11 cellular contexts compared by ENCODE assay signal in genomic region chr7:44080686-44081265, GRCh38. TPM values are rescaled to one million over a fixed set of nuclear protein-coding genes. Genes with fewer than 3 reads are reported as not detected.
DNase-seq lines count a peak whose midpoint lies in the region; ATAC-seq, FAIRE-seq and TF ChIP-seq lines count a peak whose summit lies in the region.
"Had no signal": no experiment of that assay in that cellular context is flagged by ENCODE, and none has a peak within 500 bp of the region (broad histone marks: within the 10 kb centered on the region; RNA-seq: fewer than 3 reads in every experiment).

No MANE protein-coding gene starts in this region.

- TF ChIP-seq CTCF in keratinocyte (optimal IDR thresholded peaks at IDR 0.05 in 1 of 3, IDR thresholded peaks at IDR 0.05 in 1 of 3, conservative IDR thresholded peaks at IDR 0.05 in 1 of 3; ENCODE audit: extremely low read depth in 1 of 3, insufficient read depth in 2 of 3, low read length in 3 of 3) (no peak), tibial nerve (IDR thresholded peaks at IDR 0.05) (no peak)

- WGBS in tibial nerve, 2 donors, result 81 to 82% methylated on average over 11 of the region's 11 CpGs

- H3K79me2 ChIP-seq in keratinocyte (ENCODE audit: control insufficient read depth, insufficient read depth, low read length), result no peaks in the 10 kb centered on the region

- H3K27ac Mint-ChIP-seq in activated T-cell treated with anti-CD3 and anti-CD28 coated beads, Interleukin-2, amount 50 U/mL, for 72 hours, result peak overlapping the region; percentile 89
- H3K27ac Mint-ChIP-seq in activated T-helper 2 cell treated with anti-CD3 and anti-CD28 coated beads, Interferon-gamma antibody, Interleukin-2, Interleukin-4, amounts not matched to agents 10 μg/mL and 5 μg/mL and 100 μg/mL, durations not matched to agents 14 hours and 24 hours and 36 hours, result peak overlapping the region; percentile 94

- dilution Hi-C loops in keratinocyte (cut with MboI; ENCODE audit: extremely low pct_ligation_motif_present, low sequenced_read_pairs), result no loop called here

- intact Hi-C loops in activated T-helper 2 cell treated with anti-CD3 and anti-CD28 coated beads, Interferon-gamma antibody, Interleukin-2, Interleukin-4, amounts not matched to agents 10 μg/mL and 5 μg/mL and 100 μg/mL, durations not matched to agents 14 hours and 24 hours and 36 hours (cut with micrococcal nuclease), result no loop called here

- TF ChIP-seq EP300 in tibial nerve (IDR thresholded peaks at IDR 0.05), result no peak

- no peak for FAIRE-seq in keratinocyte (lab: Jason Lieb, UNC)

- H3K4me3 ChIP-seq in keratinocyte (ENCODE audit: control insufficient read depth in 2 of 3, extremely low read depth in 1 of 3, insufficient read depth in 2 of 3, low read depth in 1 of 3, low read length in 3 of 3) (no peak overlapping the region), tibial nerve (peak overlapping the region in 3 of 4 donors; percentile 77 to 94 (median 92))

- H3K9me1 ChIP-seq in keratinocyte (ENCODE audit: control insufficient read depth, extremely low read depth, insufficient read depth, low read length), result no peaks in the 10 kb centered on the region

- peaks cover 7 to 16% of the 10 kb centered on the region in 2 donors for H3K36me3 Mint-ChIP-seq in activated T-cell treated with anti-CD3 and anti-CD28 coated beads, Interleukin-2, amount 50 U/mL, for 72 hours (ENCODE audit: insufficient read depth in 2 of 2)
- peaks cover 45% of the 10 kb centered on the region for H3K36me3 Mint-ChIP-seq in activated T-helper 2 cell treated with anti-CD3 and anti-CD28 coated beads, Interferon-gamma antibody, Interleukin-2, Interleukin-4, amounts not matched to agents 10 μg/mL and 5 μg/mL and 100 μg/mL, durations not matched to agents 14 hours and 24 hours and 36 hours (ENCODE audit: low read depth)

- H3K4me1 Mint-ChIP-seq in activated T-cell treated with anti-CD3 and anti-CD28 coated beads, Interleukin-2, amount 50 U/mL, for 72 hours (ENCODE audit: low read depth), result peaks cover 54% of the 10 kb centered on the region
- H3K4me1 Mint-ChIP-seq in activated T-helper 2 cell treated with anti-CD3 and anti-CD28 coated beads, Interferon-gamma antibody, Interleukin-2, Interleukin-4, amounts not matched to agents 10 μg/mL and 5 μg/mL and 100 μg/mL, durations not matched to agents 14 hours and 24 hours and 36 hours (ENCODE audit: low read depth), result peaks cover 31% of the 10 kb centered on the region

- peak overlapping the region; percentile 77 for H3K4me2 ChIP-seq in keratinocyte (ENCODE audit: control insufficient read depth, extremely low read depth, insufficient read depth, low read depth, low read length)

- peak overlapping the region; percentile 89 to 94 for H3K4me3 Mint-ChIP-seq in activated T-cell treated with anti-CD3 and anti-CD28 coated beads, Interleukin-2, amount 50 U/mL, for 72 hours
- H3K4me3 Mint-ChIP-seq in activated T-helper 2 cell treated with anti-CD3 and anti-CD28 coated beads, Interferon-gamma antibody, Interleukin-2, Interleukin-4, amounts not matched to agents 10 μg/mL and 5 μg/mL and 100 μg/mL, durations not matched to agents 14 hours and 24 hours and 36 hours (ENCODE audit: low read depth), result peak overlapping the region; percentile 87

- H2AFZ ChIP-seq in keratinocyte (ENCODE audit: control insufficient read depth, low read length), result no peak overlapping the region

- H3K36me3 ChIP-seq in keratinocyte (ENCODE audit: control insufficient read depth in 2 of 2, extremely low read depth in 1 of 2, insufficient read depth in 2 of 2, low read length in 2 of 2), result peaks cover 6 to 26% of the 10 kb centered on the region in 2 experiments
- H3K36me3 ChIP-seq in tibial nerve, result peaks cover 0 to 51% (median 17%) of the 10 kb centered on the region in 3 donors

- H3K9ac ChIP-seq in keratinocyte (ENCODE audit: control insufficient read depth, extremely low read depth, insufficient read depth, low read length), result no peak overlapping the region

- no peaks in the 10 kb centered on the region for H3K27me3 Mint-ChIP-seq in activated T-cell treated with anti-CD3 and anti-CD28 coated beads, Interleukin-2, amount 50 U/mL, for 72 hours (ENCODE audit: low read depth)
- H3K27me3 Mint-ChIP-seq in activated T-helper 2 cell treated with anti-CD3 and anti-CD28 coated beads, Interferon-gamma antibody, Interleukin-2, Interleukin-4, amounts not matched to agents 10 μg/mL and 5 μg/mL and 100 μg/mL, durations not matched to agents 14 hours and 24 hours and 36 hours (ENCODE audit: low read depth), result no peaks in the 10 kb centered on the region

- ATAC-seq in activated T-cell treated with anti-CD3 and anti-CD28 coated beads, Interleukin-2, amount 50 U/mL, for 72 hours (replicated peaks in 1 of 2), result no peak
- ATAC-seq in HG03159 (IDR thresholded peaks at IDR 0.05; ENCODE audit: unreplicated experiment), result no peak

- no peaks in the 10 kb centered on the region for H3K9me3 Mint-ChIP-seq in activated T-cell treated with anti-CD3 and anti-CD28 coated beads, Interleukin-2, amount 50 U/mL, for 72 hours
- no peaks in the 10 kb centered on the region for H3K9me3 Mint-ChIP-seq in activated T-helper 2 cell treated with anti-CD3 and anti-CD28 coated beads, Interferon-gamma antibody, Interleukin-2, Interleukin-4, amounts not matched to agents 10 μg/mL and 5 μg/mL and 100 μg/mL, durations not matched to agents 14 hours and 24 hours and 36 hours

- no peaks in the 10 kb centered on the region for H3K27me3 ChIP-seq in keratinocyte (ENCODE audit: control insufficient read depth, extremely low read depth, insufficient read depth, low read length)
- H3K27me3 ChIP-seq in tibial nerve, result no peaks in the 10 kb centered on the region
- H3K27me3 ChIP-seq: cardiac muscle cell had no signal

- no peaks in the 10 kb centered on the region for H4K20me1 ChIP-seq in keratinocyte (ENCODE audit: control insufficient read depth, extremely low read depth, insufficient read depth, low read length)

- no peak overlapping the region for H3K27ac ChIP-seq in keratinocyte (ENCODE audit: control insufficient read depth, insufficient read depth, low read length)
- H3K27ac ChIP-seq in tibial nerve, result peak overlapping the region in 2 of 4 donors; percentile 94
- H3K27ac ChIP-seq: cardiac muscle cell had no signal

- no peak for DNase-seq in activated T-cell treated with anti-CD3 and anti-CD28 coated beads, Interleukin-2, amount 50 U/mL, for 72 hours
- no peak for DNase-seq in activated T-cell treated with anti-CD3 and anti-CD28 coated beads, Interleukin-2, amount 50 U/mL, for 48 hours
- no peak for DNase-seq in activated T-helper 2 cell treated with anti-CD3 and anti-CD28 coated beads, Interferon-gamma antibody, Interleukin-2, Interleukin-4, amounts not matched to agents 10 μg/mL and 5 μg/mL and 100 μg/mL, durations not matched to agents 14 hours and 24 hours and 36 hours (ENCODE audit: low spot score)
- DNase-seq in keratinocyte (ENCODE audit: low read depth, low spot score), result no peak
- DNase-seq in tibial nerve (ENCODE audit: low spot score in 2 of 2), result no peak
- DNase-seq in NCI-H1048 (lab: John Stamatoyannopoulos, UW), result no peak
- no peak for DNase-seq in globus pallidus (ENCODE audit: low spot score)
- DNase-seq: C1 segment of cervical spinal cord, midbrain had no signal

- no peak for TF ChIP-seq POLR2A in tibial nerve (IDR thresholded peaks at IDR 0.05)

- H3K9me3 ChIP-seq in keratinocyte (ENCODE audit: control insufficient read depth, low read depth, low read length) (no peaks in the 10 kb centered on the region), tibial nerve (no peaks in the 10 kb centered on the region)

- H3K4me1 ChIP-seq in keratinocyte (ENCODE audit: control insufficient read depth, extremely low read depth, insufficient read depth, low read length), result peaks cover 3% of the 10 kb centered on the region
- H3K4me1 ChIP-seq in tibial nerve, result peaks cover 0 to 33% (median 5%) of the 10 kb centered on the region in 4 donors

RNA-seq across cellular contexts. Expression of gene POLM, which starts 1.6 kb away (rescaled TPM):
- total RNA-seq in activated T-cell treated with anti-CD3 and anti-CD28 coated beads, Interleukin-2, amount 50 U/mL, for 72 hours, result 10 to 100 TPM; 40.2 to 46.0 TPM
- 36.8 and 42.7 TPM in 2 replicates for total RNA-seq in activated T-helper 2 cell treated with anti-CD3 and anti-CD28 coated beads, Interferon-gamma antibody, Interleukin-2, Interleukin-4, amounts not matched to agents 10 μg/mL and 5 μg/mL and 100 μg/mL, durations not matched to agents 14 hours and 24 hours and 36 hours
- 4.7 to 5.9 TPM (median 4.8 TPM) in 3 replicates for polyA plus RNA-seq in keratinocyte
- polyA plus RNA-seq in keratinocyte (2011; ENCODE audit: low read depth), result 6.3 TPM
- polyA plus RNA-seq in keratinocyte (2011; cell fraction: cytosol; rRNA removed), result 1.9 and 2.5 TPM in 2 replicates
- 18.7 and 21.0 TPM in 2 replicates for polyA plus RNA-seq in keratinocyte (2011; cell fraction: nucleus; rRNA removed)
- polyA plus RNA-seq in keratinocyte (2012; ENCODE audit: low replicate concordance), result 5.4 and 6.7 TPM in 2 replicates
- polyA minus RNA-seq in keratinocyte, result 5.9 to 6.6 TPM (median 6.6 TPM) in 3 replicates
- 3.3 TPM for polyA minus RNA-seq in keratinocyte (2011; cell fraction: cytosol; rRNA and poly(A)+ RNA removed)
- 8.0 and 9.4 TPM in 2 replicates for polyA minus RNA-seq in keratinocyte (2011; cell fraction: nucleus; rRNA and poly(A)+ RNA removed)
- 100 to 1,000 TPM in 1 of 4 donors, 10 to 100 TPM in 3; 31.0 to 104 (median 89.5) TPM for total RNA-seq in tibial nerve

RNA-seq across cellular contexts. Expression of gene PGAM2, which starts 15.4 kb away (rescaled TPM):
- total RNA-seq in activated T-cell treated with anti-CD3 and anti-CD28 coated beads, Interleukin-2, amount 50 U/mL, for 72 hours, result 1 to 10 TPM; 1.2 to 1.7 TPM
- total RNA-seq in activated T-helper 2 cell treated with anti-CD3 and anti-CD28 coated beads, Interferon-gamma antibody, Interleukin-2, Interleukin-4, amounts not matched to agents 10 μg/mL and 5 μg/mL and 100 μg/mL, durations not matched to agents 14 hours and 24 hours and 36 hours, result 0.67 and 0.73 TPM in 2 replicates
- polyA plus RNA-seq in keratinocyte, result not detected in 3 replicates
- polyA plus RNA-seq in keratinocyte (2011; ENCODE audit: low read depth), result not detected
- not detected in 2 replicates for polyA plus RNA-seq in keratinocyte (2011; cell fraction: cytosol; rRNA removed)
- not detected in 2 replicates for polyA plus RNA-seq in keratinocyte (2011; cell fraction: nucleus; rRNA removed)
- 0.30 TPM in 1 of 2 replicates, not detected in the other for polyA plus RNA-seq in keratinocyte (2012; ENCODE audit: low replicate concordance)
- polyA minus RNA-seq in keratinocyte, result not detected in 3 replicates
- not detected for polyA minus RNA-seq in keratinocyte (2011; cell fraction: cytosol; rRNA and poly(A)+ RNA removed)
- not detected in 2 replicates for polyA minus RNA-seq in keratinocyte (2011; cell fraction: nucleus; rRNA and poly(A)+ RNA removed)
- under 1 TPM in 1 of 4 donors, not detected in 3; 0.98 TPM for total RNA-seq in tibial nerve

RNA-seq across cellular contexts. Expression of gene AEBP1, which starts 23.4 kb away (rescaled TPM):
- total RNA-seq in activated T-cell treated with anti-CD3 and anti-CD28 coated beads, Interleukin-2, amount 50 U/mL, for 72 hours, result 10 to 100 TPM; 18.1 to 18.4 TPM
- 36.4 and 38.7 TPM in 2 replicates for total RNA-seq in activated T-helper 2 cell treated with anti-CD3 and anti-CD28 coated beads, Interferon-gamma antibody, Interleukin-2, Interleukin-4, amounts not matched to agents 10 μg/mL and 5 μg/mL and 100 μg/mL, durations not matched to agents 14 hours and 24 hours and 36 hours
- 0.03 to 0.18 TPM (median 0.03 TPM) in 3 replicates for polyA plus RNA-seq in keratinocyte
- polyA plus RNA-seq in keratinocyte (2011; ENCODE audit: low read depth), result 0.27 TPM
- polyA plus RNA-seq in keratinocyte (2011; cell fraction: cytosol; rRNA removed), result 0.06 and 0.08 TPM in 2 replicates
- polyA plus RNA-seq in keratinocyte (2011; cell fraction: nucleus; rRNA removed), result 0.14 and 0.25 TPM in 2 replicates
- polyA plus RNA-seq in keratinocyte (2012; ENCODE audit: low replicate concordance), result 0.24 and 0.34 TPM in 2 replicates
- 0.06 to 0.13 TPM in 2 of 3 replicates, not detected in the other for polyA minus RNA-seq in keratinocyte
- not detected for polyA minus RNA-seq in keratinocyte (2011; cell fraction: cytosol; rRNA and poly(A)+ RNA removed)
- polyA minus RNA-seq in keratinocyte (2011; cell fraction: nucleus; rRNA and poly(A)+ RNA removed), result 0.16 TPM in 1 of 2 replicates, not detected in the other
- 100 to 1,000 TPM; 142 to 440 (median 264) TPM for total RNA-seq in tibial nerve

RNA-seq across cellular contexts. Expression of gene DBNL, which starts 36.3 kb away (rescaled TPM):
- 10 to 100 TPM; 57.8 to 58.8 TPM for total RNA-seq in activated T-cell treated with anti-CD3 and anti-CD28 coated beads, Interleukin-2, amount 50 U/mL, for 72 hours
- 131 and 143 TPM in 2 replicates for total RNA-seq in activated T-helper 2 cell treated with anti-CD3 and anti-CD28 coated beads, Interferon-gamma antibody, Interleukin-2, Interleukin-4, amounts not matched to agents 10 μg/mL and 5 μg/mL and 100 μg/mL, durations not matched to agents 14 hours and 24 hours and 36 hours
- 76.1 to 107 TPM (median 88.4 TPM) in 3 replicates for polyA plus RNA-seq in keratinocyte
- 29.4 TPM for polyA plus RNA-seq in keratinocyte (2011; ENCODE audit: low read depth)
- polyA plus RNA-seq in keratinocyte (2011; cell fraction: cytosol; rRNA removed), result 77.6 and 112 TPM in 2 replicates
- 116 and 137 TPM in 2 replicates for polyA plus RNA-seq in keratinocyte (2011; cell fraction: nucleus; rRNA removed)
- 32.5 and 115 TPM in 2 replicates for polyA plus RNA-seq in keratinocyte (2012; ENCODE audit: low replicate concordance)
- polyA minus RNA-seq in keratinocyte, result 106 to 202 TPM (median 106 TPM) in 3 replicates
- polyA minus RNA-seq in keratinocyte (2011; cell fraction: cytosol; rRNA and poly(A)+ RNA removed), result 93.0 TPM
- 38.6 and 49.6 TPM in 2 replicates for polyA minus RNA-seq in keratinocyte (2011; cell fraction: nucleus; rRNA and poly(A)+ RNA removed)
- 100 to 1,000 TPM; 113 to 139 (median 126) TPM for total RNA-seq in tibial nerve

RNA-seq across cellular contexts. Expression of gene POLD2, which starts 42.6 kb away (rescaled TPM):
- 100 to 1,000 TPM; 101 to 138 TPM for total RNA-seq in activated T-cell treated with anti-CD3 and anti-CD28 coated beads, Interleukin-2, amount 50 U/mL, for 72 hours
- total RNA-seq in activated T-helper 2 cell treated with anti-CD3 and anti-CD28 coated beads, Interferon-gamma antibody, Interleukin-2, Interleukin-4, amounts not matched to agents 10 μg/mL and 5 μg/mL and 100 μg/mL, durations not matched to agents 14 hours and 24 hours and 36 hours, result 205 and 215 TPM in 2 replicates
- polyA plus RNA-seq in keratinocyte, result 140 to 158 TPM (median 152 TPM) in 3 replicates
- 51.7 TPM for polyA plus RNA-seq in keratinocyte (2011; ENCODE audit: low read depth)
- 112 and 180 TPM in 2 replicates for polyA plus RNA-seq in keratinocyte (2011; cell fraction: cytosol; rRNA removed)
- 78.5 and 91.9 TPM in 2 replicates for polyA plus RNA-seq in keratinocyte (2011; cell fraction: nucleus; rRNA removed)
- polyA plus RNA-seq in keratinocyte (2012; ENCODE audit: low replicate concordance), result 90.4 and 165 TPM in 2 replicates
- 77.2 to 216 TPM (median 100.0 TPM) in 3 replicates for polyA minus RNA-seq in keratinocyte
- 81.9 TPM for polyA minus RNA-seq in keratinocyte (2011; cell fraction: cytosol; rRNA and poly(A)+ RNA removed)
- polyA minus RNA-seq in keratinocyte (2011; cell fraction: nucleus; rRNA and poly(A)+ RNA removed), result 19.7 and 33.3 TPM in 2 replicates
- total RNA-seq in tibial nerve, result 10 to 100 TPM; 33.9 to 87.9 (median 71.0) TPM

Comparison
In these comparisons a context has a peak if more than half of its experiments do, and no peak if none do; other contexts are left out.
1. H3K4me3 ChIP-seq: peak in tibial nerve (3 of 4); none in keratinocyte (0 of 3).